In the genomic region with DNA sequence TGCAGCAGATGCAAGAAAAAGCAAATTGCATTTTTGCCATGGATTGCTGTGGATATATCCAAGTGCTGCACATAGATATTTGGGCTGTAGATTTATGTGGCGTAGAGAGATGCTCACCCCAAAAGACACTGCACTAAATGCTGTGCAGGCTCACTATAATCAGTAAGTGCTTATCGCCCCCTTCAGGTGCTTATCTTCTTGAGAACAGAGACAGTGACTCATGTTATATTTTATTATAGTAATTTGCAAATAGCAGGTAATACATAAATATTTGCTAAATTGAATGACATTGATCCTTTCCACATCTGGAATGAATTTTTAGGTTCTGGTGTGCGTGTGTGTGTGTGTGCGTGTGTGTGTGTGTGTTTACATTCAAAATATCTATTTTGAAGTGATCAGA, we compare ENCODE assay signal across 7 cellular contexts. TPM values are rescaled to one million over a fixed set of nuclear protein-coding genes. Genes with fewer than 3 reads are reported as not detected.
DNase-seq lines count a peak whose midpoint lies in the region; TF ChIP-seq lines count a peak whose summit lies in the region.

No MANE protein-coding gene starts in this region.

- DNase-seq in G401 (ENCODE audit: low spot score) (peak; percentile 44), MM.1S (peak; percentile 32), astrocyte of the cerebellum (ENCODE audit: low read depth) (no peak), NCI-H2171 (lab: John Stamatoyannopoulos, UW) (no peak), occipital lobe (lab: John Stamatoyannopoulos, UW) (no peak), putamen (ENCODE audit: low spot score) (no peak)

- no peak overlapping the region for H3K4me2 ChIP-seq in MM.1S (ENCODE audit: low read depth, low read length)
- no peak overlapping the region for H3K4me2 ChIP-seq in neural cell (ENCODE audit: low read length)

- no peak for TF ChIP-seq EP300 in neural cell (conservative IDR thresholded peaks at IDR 0.05; ENCODE audit: poor library complexity, severe bottlenecking)

- no peaks in the 10 kb centered on the region for H3K79me2 ChIP-seq in MM.1S (ENCODE audit: low read length)
- no peaks in the 10 kb centered on the region for H3K79me2 ChIP-seq in neural cell (replicated peaks; ENCODE audit: insufficient read depth, low read length)

- H3K9me3 ChIP-seq in MM.1S (replicated peaks; ENCODE audit: insufficient read depth, low read length) (no peaks in the 10 kb centered on the region), neural cell (ENCODE audit: low read length) (no peaks in the 10 kb centered on the region)

- no peaks in the 10 kb centered on the region for H4K20me1 ChIP-seq in MM.1S (ENCODE audit: insufficient read depth, low read length)
- no peaks in the 10 kb centered on the region for H4K20me1 ChIP-seq in neural cell (ENCODE audit: insufficient read depth)

- H3K9me2 ChIP-seq in MM.1S (replicated peaks; ENCODE audit: insufficient read depth, low read length) (no peaks in the 10 kb centered on the region), neural cell (ENCODE audit: insufficient read depth, low read length) (no peaks in the 10 kb centered on the region)

- H3K4me3 ChIP-seq in MM.1S (ENCODE audit: low read length) (no peak overlapping the region), astrocyte of the cerebellum (ENCODE audit: low read depth, low read length) (no peak overlapping the region), neural cell (ENCODE audit: low read length) (no peak overlapping the region)

- H3K27ac ChIP-seq in MM.1S (ENCODE audit: low read length) = no peak overlapping the region
- H3K27ac ChIP-seq in neural cell (ENCODE audit: low read length) = no peak overlapping the region

- TF ChIP-seq CTCF in MM.1S (IDR thresholded peaks at IDR 0.05; ENCODE audit: low read length) (peak; percentile 28), astrocyte of the cerebellum (IDR thresholded peaks at IDR 0.05; ENCODE audit: low read depth, low read length, missing control alignments) (peak; percentile 18), neural cell (IDR thresholded peaks at IDR 0.05; ENCODE audit: poor library complexity, severe bottlenecking) (peak; percentile 48)

- in situ Hi-C loops in G401 (cut with HindIII; ENCODE audit: low sequenced_read_pairs) = loop anchor here (25.0 kb wide), 1 partner anchor 325 kb away; no protein-coding TSS in a partner anchor
- in situ Hi-C loops in astrocyte of the cerebellum (cut with HindIII; ENCODE audit: low sequenced_read_pairs) = no loop called here

- H3F3A ChIP-seq in MM.1S (ENCODE audit: insufficient read depth, low read length) (no peaks in the 10 kb centered on the region), neural cell (ENCODE audit: insufficient read depth, low read length, poor library complexity, severe bottlenecking) (no peaks in the 10 kb centered on the region)

- H2AFZ ChIP-seq in MM.1S (ENCODE audit: low read length) (no peak overlapping the region), neural cell (ENCODE audit: low read depth, low read length) (no peak overlapping the region)

- H3K9ac ChIP-seq in MM.1S (ENCODE audit: low read length) (no peak overlapping the region), neural cell (ENCODE audit: low read length) (no peak overlapping the region)

- no peaks in the 10 kb centered on the region for H3K27me3 ChIP-seq in MM.1S (replicated peaks; ENCODE audit: insufficient read depth, low read length)
- H3K27me3 ChIP-seq in neural cell (ENCODE audit: insufficient read depth, low read depth, low read length) = no peaks in the 10 kb centered on the region

- peak; percentile 35 for TF ChIP-seq RAD21 in neural cell (conservative IDR thresholded peaks at IDR 0.05)

- H3K36me3 ChIP-seq in MM.1S (replicated peaks; ENCODE audit: insufficient read depth, low read length) (no peaks in the 10 kb centered on the region), neural cell (ENCODE audit: insufficient read depth, low read length) (no peaks in the 10 kb centered on the region)

- no peaks in the 10 kb centered on the region for H3K4me1 ChIP-seq in MM.1S (ENCODE audit: low read length)

TF ChIP-seq in neural cell, 6 proteins besides CTCF, POLR2A, EP300 and RAD21:
- TF ChIP-seq, protein P1, sequence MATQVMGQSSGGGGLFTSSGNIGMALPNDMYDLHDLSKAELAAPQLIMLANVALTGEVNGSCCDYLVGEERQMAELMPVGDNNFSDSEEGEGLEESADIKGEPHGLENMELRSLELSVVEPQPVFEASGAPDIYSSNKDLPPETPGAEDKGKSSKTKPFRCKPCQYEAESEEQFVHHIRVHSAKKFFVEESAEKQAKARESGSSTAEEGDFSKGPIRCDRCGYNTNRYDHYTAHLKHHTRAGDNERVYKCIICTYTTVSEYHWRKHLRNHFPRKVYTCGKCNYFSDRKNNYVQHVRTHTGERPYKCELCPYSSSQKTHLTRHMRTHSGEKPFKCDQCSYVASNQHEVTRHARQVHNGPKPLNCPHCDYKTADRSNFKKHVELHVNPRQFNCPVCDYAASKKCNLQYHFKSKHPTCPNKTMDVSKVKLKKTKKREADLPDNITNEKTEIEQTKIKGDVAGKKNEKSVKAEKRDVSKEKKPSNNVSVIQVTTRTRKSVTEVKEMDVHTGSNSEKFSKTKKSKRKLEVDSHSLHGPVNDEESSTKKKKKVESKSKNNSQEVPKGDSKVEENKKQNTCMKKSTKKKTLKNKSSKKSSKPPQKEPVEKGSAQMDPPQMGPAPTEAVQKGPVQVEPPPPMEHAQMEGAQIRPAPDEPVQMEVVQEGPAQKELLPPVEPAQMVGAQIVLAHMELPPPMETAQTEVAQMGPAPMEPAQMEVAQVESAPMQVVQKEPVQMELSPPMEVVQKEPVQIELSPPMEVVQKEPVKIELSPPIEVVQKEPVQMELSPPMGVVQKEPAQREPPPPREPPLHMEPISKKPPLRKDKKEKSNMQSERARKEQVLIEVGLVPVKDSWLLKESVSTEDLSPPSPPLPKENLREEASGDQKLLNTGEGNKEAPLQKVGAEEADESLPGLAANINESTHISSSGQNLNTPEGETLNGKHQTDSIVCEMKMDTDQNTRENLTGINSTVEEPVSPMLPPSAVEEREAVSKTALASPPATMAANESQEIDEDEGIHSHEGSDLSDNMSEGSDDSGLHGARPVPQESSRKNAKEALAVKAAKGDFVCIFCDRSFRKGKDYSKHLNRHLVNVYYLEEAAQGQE (IDR thresholded peaks at IDR 0.05; ENCODE audit: borderline replicate concordance) = no peak
- TF ChIP-seq POLR2AphosphoS5 (IDR thresholded peaks at IDR 0.05) (no peak), TAF1 (IDR thresholded peaks at IDR 0.05; ENCODE audit: low read depth) (no peak), EZH2 (IDR thresholded peaks at IDR 0.05; ENCODE audit: borderline replicate concordance, insufficient read depth, low read length, poor library complexity, severe bottlenecking) (no peak), SMC3 (conservative IDR thresholded peaks at IDR 0.05; ENCODE audit: poor library complexity) (no peak), MXI1 (conservative IDR thresholded peaks at IDR 0.05; ENCODE audit: poor library complexity, severe bottlenecking) (no peak)

RNA-seq across cellular contexts. Expression of gene PLEKHM3, which starts 36.8 kb away (rescaled TPM):
- total RNA-seq in G401 (2014; rRNA removed; shearing (Covaris generic)) = 22.6 and 25.8 TPM in 2 replicates
- 10.7 and 13.4 TPM in 2 replicates for polyA plus RNA-seq in neural cell
- 53.6 and 60.2 TPM in 2 replicates for polyA minus RNA-seq in neural cell
- 50.7 TPM for total RNA-seq in occipital lobe

Comparison
In these comparisons a context has a peak if more than half of its experiments do, and no peak if none do; other contexts are left out.
1. DNase-seq: peak in G401 (single experiment) and MM.1S (single experiment); none in astrocyte of the cerebellum (single experiment), NCI-H2171 (single experiment), occipital lobe (single experiment) and putamen (single experiment).
2. Peak in every context shown above with its lines, with median percentiles within 50 percentile points of each other: CTCF ChIP-seq.